Comparison of ENCODE assay signal across 8 cellular contexts in the genomic region with DNA sequence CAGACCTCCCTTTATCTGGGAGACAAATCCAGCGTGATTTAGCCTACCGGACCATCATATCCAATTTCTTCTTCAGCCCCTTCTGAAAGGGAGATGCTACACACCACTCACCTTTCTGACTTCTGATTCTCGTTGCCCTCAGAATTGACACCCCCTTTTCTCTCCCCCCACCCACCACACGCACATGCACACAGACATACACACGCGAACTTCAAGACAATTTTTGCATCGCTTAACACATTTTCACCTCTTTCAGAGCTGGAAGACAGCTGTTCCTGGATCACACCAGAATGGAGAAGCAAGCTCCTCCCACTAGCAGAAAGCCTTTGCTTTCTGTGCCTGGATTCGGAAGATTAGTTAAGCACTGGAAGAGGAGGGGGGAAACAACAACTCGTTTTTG. TPM values are rescaled to one million over a fixed set of nuclear protein-coding genes. Genes with fewer than 3 reads are reported as not detected.
DNase-seq lines count a peak whose midpoint lies in the region; ATAC-seq and TF ChIP-seq lines count a peak whose summit lies in the region.

No MANE protein-coding gene starts in this region.

- ATAC-seq in memory B cell (ENCODE audit: low read depth): no peak

- CTCF ChIA-PET in MCF 10A (lab: Yijun Ruan, JAX): interaction anchor here (0.6 to 1.8 kb wide), 8 partner anchors 14 to 181 kb away, joined by 3 to 8 read pairs (median 4); no protein-coding TSS in a partner anchor

- H3K27me3 Mint-ChIP-seq in MCF 10A (ENCODE audit: insufficient read depth, unreplicated experiment): no peaks in the 10 kb centered on the region
- peaks cover 24% of the 10 kb centered on the region for H3K27me3 Mint-ChIP-seq in memory B cell

- in situ Hi-C loops in KBM-7 (cut with MboI; ENCODE audit: low pct_unique_long_range_greater_than_20kb, low sequenced_read_pairs): no loop called here

- peaks cover 10% of the 10 kb centered on the region for H3K36me3 Mint-ChIP-seq in MCF 10A (ENCODE audit: insufficient read depth, unreplicated experiment)
- no peaks in the 10 kb centered on the region for H3K36me3 Mint-ChIP-seq in memory B cell

- peak overlapping the region; percentile 89 for H3K4me3 Mint-ChIP-seq in MCF 10A (ENCODE audit: unreplicated experiment)
- H3K4me3 Mint-ChIP-seq in memory B cell: peak overlapping the region; percentile 74

- no peak for TF ChIP-seq CTCF in MCF 10A (IDR thresholded peaks at IDR 0.05; ENCODE audit: unreplicated experiment)

- DNase-seq in COLO829 (ENCODE audit: low spot score) (peak; percentile 54), KBM-7 (peak; percentile 20), MCF 10A (ENCODE audit: unreplicated experiment) (peak; percentile 36), memory B cell (ENCODE audit: low spot score in 2 of 2) (no peak), A172 (ENCODE audit: low spot score) (no peak), HT-29 (ENCODE audit: low spot score) (no peak)
- no peak for DNase-seq in activated CD4-positive, CD25-positive, alpha-beta regulatory T cell treated with anti-CD3 and anti-CD28 coated beads, Interleukin-2, amount 50 U/mL, for 72 hours
- DNase-seq in activated naive CD4-positive, alpha-beta T cell treated with Interleukin-2 at 50 U/mL for 16 hours: no peak

- H3K4me1 Mint-ChIP-seq in MCF 10A (ENCODE audit: insufficient read depth, unreplicated experiment): peaks cover 19% of the 10 kb centered on the region
- peaks cover 8% of the 10 kb centered on the region for H3K4me1 Mint-ChIP-seq in memory B cell

- H3K27ac Mint-ChIP-seq in MCF 10A (ENCODE audit: low read depth, unreplicated experiment): peak overlapping the region; percentile 2
- no peak overlapping the region for H3K27ac Mint-ChIP-seq in memory B cell

- POLR2A ChIA-PET in MCF 10A (lab: Yijun Ruan, JAX): interaction anchor here (0.6 to 2.4 kb wide), 15 partner anchors 9 to 181 kb away, joined by 3 to 17 read pairs (median 4); no protein-coding TSS in a partner anchor

- intact Hi-C loops in MCF 10A (cut with micrococcal nuclease): loop anchor here (5.0 kb wide), 1 partner anchor 64 kb away; no protein-coding TSS in a partner anchor

- no TSS peak for BruUV-seq in MCF 10A (replicated peaks; lab: Mats Ljungman, UMichigan)

- no peaks in the 10 kb centered on the region for H3K9me3 Mint-ChIP-seq in MCF 10A (ENCODE audit: unreplicated experiment)
- H3K9me3 Mint-ChIP-seq in memory B cell: no peaks in the 10 kb centered on the region

RNA-seq across cellular contexts. Expression of gene SNCA, which starts 1.0 kb away (rescaled TPM):
- 29.1 and 34.8 TPM in 2 replicates for total RNA-seq in MCF 10A (2022)
- not detected in 2 replicates for total RNA-seq in A172 (2014; rRNA removed; shearing (Covaris generic))
- total RNA-seq in HT-29 (2014; rRNA removed; shearing (Covaris generic)): not detected in 2 replicates

RNA-seq across cellular contexts. Expression of gene MMRN1, which starts 56.6 kb away (rescaled TPM):
- not detected in 2 replicates for total RNA-seq in MCF 10A (2022)
- total RNA-seq in A172 (2014; rRNA removed; shearing (Covaris generic)): not detected in 2 replicates
- total RNA-seq in HT-29 (2014; rRNA removed; shearing (Covaris generic)): 0.03 TPM in 1 of 2 replicates, not detected in the other

Comparison
In these comparisons a context has a peak if more than half of its experiments do, and no peak if none do; other contexts are left out.
1. DNase-seq: peak in COLO829 (single experiment), KBM-7 (single experiment) and MCF 10A (single experiment); none in memory B cell (0 of 2), A172 (single experiment), activated CD4-positive, CD25-positive, alpha-beta regulatory T cell treated with anti-CD3 and anti-CD28 coated beads, Interleukin-2, amount 50 U/mL, for 72 hours (single experiment), HT-29 (single experiment) and activated naive CD4-positive, alpha-beta T cell treated with Interleukin-2 at 50 U/mL for 16 hours (single experiment).
2. RNA of gene SNCA, which starts 1.0 kb away (total RNA-seq): 29.1 to 34.8 TPM in MCF 10A; not detected in A172 and not detected in HT-29; every median in the first group is over 10 times any median in the second.